ENCODE assay signal across 1 cellular context in genomic region chr11:61777234-61778090, GRCh38.
TF ChIP-seq lines count a peak whose summit lies in the region.

No MANE protein-coding gene starts in this region.

TF ChIP-seq in H1, 55 proteins besides CTCF, POLR2A, EP300 and RAD21:
- TF ChIP-seq SRF (IDR thresholded peaks at IDR 0.05; ENCODE audit: low read depth, low read length) (no peak), JUND (IDR thresholded peaks at IDR 0.05; ENCODE audit: low read length) (no peak), TAF7 (optimal IDR thresholded peaks at IDR 0.05; ENCODE audit: borderline replicate concordance, low read depth, low read length) (no peak), E2F6 (IDR thresholded peaks at IDR 0.05) (0 out of 2 replicates have a peak, but pooled peaks have one; percentile 42)
- TF ChIP-seq, protein P1, sequence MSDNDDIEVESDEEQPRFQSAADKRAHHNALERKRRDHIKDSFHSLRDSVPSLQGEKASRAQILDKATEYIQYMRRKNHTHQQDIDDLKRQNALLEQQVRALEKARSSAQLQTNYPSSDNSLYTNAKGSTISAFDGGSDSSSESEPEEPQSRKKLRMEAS (IDR thresholded peaks at IDR 0.05), result peak; percentile 77
